ENCODE assay signal across 1 cellular context in the genomic region with DNA sequence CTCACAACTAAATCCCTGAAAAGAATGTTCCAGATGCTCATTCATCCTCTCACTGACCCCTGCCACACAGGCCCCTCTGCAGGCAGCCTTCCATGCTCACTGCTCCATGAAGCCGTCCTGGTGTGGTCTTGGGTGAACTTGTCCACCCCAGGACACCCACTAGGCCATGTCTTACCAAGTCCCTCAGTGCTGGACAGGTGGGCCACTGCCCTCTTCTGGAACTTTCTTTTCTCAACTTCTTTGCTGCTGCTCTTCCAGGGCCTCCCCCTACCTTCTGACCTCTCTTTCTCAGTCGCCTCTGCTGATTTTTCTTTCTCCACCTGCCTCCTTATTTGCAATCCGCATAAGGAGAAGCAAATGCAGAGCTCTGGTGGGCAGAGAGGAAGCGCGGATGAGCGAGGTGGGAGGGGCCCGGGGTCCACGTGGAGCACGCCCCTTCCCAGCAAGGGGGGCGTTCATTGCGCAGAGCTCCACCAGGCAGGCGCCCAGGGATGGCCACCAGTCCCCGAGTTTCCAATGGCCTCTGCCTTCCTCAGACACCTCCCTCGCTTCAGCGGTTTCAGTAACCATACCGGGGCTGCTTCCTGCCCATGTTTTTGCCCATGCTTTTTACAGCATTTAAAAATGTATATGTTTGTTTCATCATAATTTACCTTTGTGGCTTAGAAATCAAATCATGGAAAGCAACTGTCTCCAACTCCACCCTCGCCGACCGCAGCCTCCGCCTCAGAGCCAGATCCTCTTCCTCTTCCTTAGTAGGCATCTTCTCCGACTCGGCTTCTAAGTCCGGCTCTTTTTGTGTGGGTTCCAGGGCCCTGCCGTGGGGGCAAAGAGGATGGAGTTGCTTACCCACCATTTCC.
TF ChIP-seq lines count a peak whose summit lies in the region.

No MANE protein-coding gene starts in this region.

TF ChIP-seq in H1, 55 proteins besides CTCF, POLR2A, EP300 and RAD21 (continued from another document):
- no peak for TF ChIP-seq TAF7 (optimal IDR thresholded peaks at IDR 0.05; ENCODE audit: borderline replicate concordance, low read depth, low read length)
- TF ChIP-seq SRF (IDR thresholded peaks at IDR 0.05; ENCODE audit: low read depth, low read length): no peak
- no peak for TF ChIP-seq SP2 (IDR thresholded peaks at IDR 0.05; ENCODE audit: low read length)
- no peak for TF ChIP-seq BCL11A (IDR thresholded peaks at IDR 0.05; ENCODE audit: low read depth in 2 of 2, low read length in 2 of 2)
- no peak for TF ChIP-seq FOSL1 (IDR thresholded peaks at IDR 0.05; ENCODE audit: insufficient read depth, low read depth, low read length)
- TF ChIP-seq NANOG (IDR thresholded peaks at IDR 0.05; ENCODE audit: insufficient read depth, low read depth, low read length, poor library complexity, severe bottlenecking): no peak
- TF ChIP-seq JUND (IDR thresholded peaks at IDR 0.05; ENCODE audit: low read length): no peak
- TF ChIP-seq HDAC2 (IDR thresholded peaks at IDR 0.05; ENCODE audit: borderline replicate concordance in 1 of 2, low read depth in 2 of 2, low read length in 2 of 2): no peak
- TF ChIP-seq CHD1 (IDR thresholded peaks at IDR 0.05; ENCODE audit: low read depth, low read length): no peak
